Comparison of ENCODE assay signal across 16 cellular contexts in the genomic region with DNA sequence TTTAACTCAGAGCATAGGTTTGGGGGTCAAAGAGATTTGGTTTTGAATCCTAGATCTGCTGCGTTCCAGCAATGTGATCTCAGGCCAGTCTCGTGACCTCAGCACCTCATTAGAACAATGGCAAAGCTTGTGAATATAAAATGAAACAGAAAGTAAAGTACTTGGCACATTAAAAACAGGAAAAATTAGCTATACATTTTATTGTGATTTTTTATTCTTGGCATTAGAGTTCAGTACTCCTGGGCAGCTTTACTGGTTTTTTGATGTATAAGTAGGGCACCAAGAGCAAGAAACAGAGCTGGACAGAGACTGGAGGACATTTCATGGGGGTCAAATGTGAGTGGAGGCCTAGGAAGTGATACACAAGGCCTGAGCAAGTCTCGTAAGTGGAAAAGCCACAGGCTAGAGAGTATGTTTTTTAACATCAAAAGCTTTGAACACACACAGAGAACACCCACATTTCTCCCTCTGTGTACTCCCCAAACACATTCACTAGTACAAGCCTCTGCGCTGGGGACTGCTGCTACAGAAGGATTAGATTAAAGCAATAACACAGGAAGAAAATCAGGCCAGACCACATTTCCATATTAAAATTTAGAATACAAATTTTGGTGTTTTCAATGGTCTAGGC.
DNase-seq lines count a peak whose midpoint lies in the region; ATAC-seq lines count a peak whose summit lies in the region.
"Had no signal": no experiment of that assay in that cellular context is flagged by ENCODE, and none has a peak within 500 bp of the region (broad histone marks: within the 10 kb centered on the region; RNA-seq: fewer than 3 reads in every experiment).

No MANE protein-coding gene starts in this region.

- no peaks in the 10 kb centered on the region for H3K9me3 Mint-ChIP-seq in activated naive CD4-positive, alpha-beta T cell treated with anti-CD3 and anti-CD28 coated beads, Interleukin-2, amount 10 ng/mL, durations not matched to agents 7 days and 5 days
- H3K9me3 Mint-ChIP-seq in activated CD4-positive, alpha-beta memory T cell treated with anti-CD3 and anti-CD28 coated beads for 36 hours, result no peaks in the 10 kb centered on the region

- ATAC-seq in HG03045 (IDR thresholded peaks at IDR 0.05; ENCODE audit: unreplicated experiment), result no peak

- peak; percentile 30 for DNase-seq in activated naive CD4-positive, alpha-beta T cell treated with anti-CD3 and anti-CD28 coated beads, Interleukin-2, amount 10 ng/mL, durations not matched to agents 7 days and 5 days
- no peak for DNase-seq in activated naive CD4-positive, alpha-beta T cell treated with anti-CD3 and anti-CD28 coated beads, Interleukin-2, amount 50 U/mL, for 16 hours
- no peak for DNase-seq in activated CD4-positive, alpha-beta memory T cell treated with anti-CD3 and anti-CD28 coated beads for 36 hours
- DNase-seq in glomerular endothelial cell (ENCODE audit: extremely low read depth, low read depth, low spot score) (peak; percentile 10), RPMI8226 (no peak), medulla oblongata (ENCODE audit: extremely low spot score) (no peak)
- DNase-seq: activated CD8-positive, alpha-beta memory T cell treated with anti-CD3 and anti-CD28 coated beads, Interleukin-2, amount 50 U/mL, for 48 hours; DMS 273 treated with DMSO at 0.1 percent for 48 hours; NCI-H1930; NCI-H526 treated with DMSO at 0.1 percent for 48 hours; trophoblast cell had no signal

- peaks cover 8% of the 10 kb centered on the region for H3K27me3 Mint-ChIP-seq in activated naive CD4-positive, alpha-beta T cell treated with anti-CD3 and anti-CD28 coated beads, Interleukin-2, amount 10 ng/mL, durations not matched to agents 7 days and 5 days
- H3K27me3 Mint-ChIP-seq in activated CD4-positive, alpha-beta memory T cell treated with anti-CD3 and anti-CD28 coated beads for 36 hours, result peaks cover 2% of the 10 kb centered on the region

- POLR2A ChIA-PET in activated CD4-positive, alpha-beta memory T cell treated with anti-CD3 and anti-CD28 coated beads for 36 hours (lab: Charles Lee), result interaction anchor here (0.6 kb wide), 1 partner anchor 1653 kb away, joined by 3 read pairs; no protein-coding TSS in a partner anchor

- H3K4me1 ChIP-seq in subcutaneous abdominal adipose tissue (ENCODE audit: control insufficient read depth in 5 of 5, insufficient read depth in 5 of 5, low read length in 5 of 5), result peaks cover 0 to 5% (median 0%) of the 10 kb centered on the region in 5 donors

- H3K36me3 Mint-ChIP-seq in activated naive CD4-positive, alpha-beta T cell treated with anti-CD3 and anti-CD28 coated beads, Interleukin-2, amount 10 ng/mL, durations not matched to agents 7 days and 5 days, result peaks cover 7% of the 10 kb centered on the region
- no peaks in the 10 kb centered on the region for H3K36me3 Mint-ChIP-seq in activated CD4-positive, alpha-beta memory T cell treated with anti-CD3 and anti-CD28 coated beads for 36 hours

- H3K27ac Mint-ChIP-seq in activated naive CD4-positive, alpha-beta T cell treated with anti-CD3 and anti-CD28 coated beads, Interleukin-2, amount 10 ng/mL, durations not matched to agents 7 days and 5 days, result peak overlapping the region; percentile 89
- peak overlapping the region; percentile 50 for H3K27ac Mint-ChIP-seq in activated CD4-positive, alpha-beta memory T cell treated with anti-CD3 and anti-CD28 coated beads for 36 hours

- peak overlapping the region in 3 of 5 donors; percentile 18 to 30 (median 27) for H3K4me3 ChIP-seq in subcutaneous abdominal adipose tissue (ENCODE audit: low read depth in 1 of 5, low read length in 5 of 5)
- H3K4me3 ChIP-seq: coronary artery, hepatocyte, SK-N-MC had no signal

- no peaks in the 10 kb centered on the region for H3K36me3 ChIP-seq in subcutaneous abdominal adipose tissue (ENCODE audit: control insufficient read depth in 5 of 5, insufficient read depth in 5 of 5, low read length in 5 of 5)

- H3K4me1 Mint-ChIP-seq in activated naive CD4-positive, alpha-beta T cell treated with anti-CD3 and anti-CD28 coated beads, Interleukin-2, amount 10 ng/mL, durations not matched to agents 7 days and 5 days, result peaks cover 24% of the 10 kb centered on the region
- H3K4me1 Mint-ChIP-seq in activated CD4-positive, alpha-beta memory T cell treated with anti-CD3 and anti-CD28 coated beads for 36 hours (ENCODE audit: low read depth), result peaks cover 13% of the 10 kb centered on the region

- intact Hi-C loops in activated CD4-positive, alpha-beta memory T cell treated with anti-CD3 and anti-CD28 coated beads for 36 hours (cut with micrococcal nuclease), result no loop called here

- H3K27me3 ChIP-seq in subcutaneous abdominal adipose tissue (ENCODE audit: control insufficient read depth in 5 of 5, insufficient read depth in 4 of 5, low read length in 5 of 5), result no peaks in the 10 kb centered on the region
- H3K27me3 ChIP-seq: hepatocyte had no signal

- peak overlapping the region; percentile 19 for H3K4me3 Mint-ChIP-seq in activated naive CD4-positive, alpha-beta T cell treated with anti-CD3 and anti-CD28 coated beads, Interleukin-2, amount 10 ng/mL, durations not matched to agents 7 days and 5 days
- H3K4me3 Mint-ChIP-seq in activated CD4-positive, alpha-beta memory T cell treated with anti-CD3 and anti-CD28 coated beads for 36 hours, result peak overlapping the region; percentile 20

- no peaks in the 10 kb centered on the region for H3K9me3 ChIP-seq in subcutaneous abdominal adipose tissue (ENCODE audit: control insufficient read depth in 5 of 5, low read length in 5 of 5)

- CTCF ChIA-PET in activated naive CD4-positive, alpha-beta T cell treated with anti-CD3 and anti-CD28 coated beads, Interleukin-2, amount 10 ng/mL, durations not matched to agents 7 days and 5 days (lab: Charles Lee), result interaction anchor here (0.6 to 1.4 kb wide), 3 partner anchors 9 to 1278 kb away, joined by 3 to 4 read pairs (median 3); no protein-coding TSS in a partner anchor
- CTCF ChIA-PET in activated CD4-positive, alpha-beta memory T cell treated with anti-CD3 and anti-CD28 coated beads for 36 hours (lab: Charles Lee), result no interaction called here

- peak overlapping the region in 1 of 5 donors; percentile 17 for H3K9ac ChIP-seq in subcutaneous abdominal adipose tissue (ENCODE audit: low read length in 5 of 5)

- no peak overlapping the region for H3K27ac ChIP-seq in subcutaneous abdominal adipose tissue (ENCODE audit: low read depth, low read length)
- H3K27ac ChIP-seq: coronary artery, hepatocyte, SK-N-MC had no signal

Comparison
In these comparisons a context has a peak if more than half of its experiments do, and no peak if none do; other contexts are left out.
1. DNase-seq: peak in activated naive CD4-positive, alpha-beta T cell treated with anti-CD3 and anti-CD28 coated beads, Interleukin-2, amount 10 ng/mL, durations not matched to agents 7 days and 5 days (single experiment) and glomerular endothelial cell (single experiment); none in activated naive CD4-positive, alpha-beta T cell treated with anti-CD3 and anti-CD28 coated beads, Interleukin-2, amount 50 U/mL, for 16 hours (single experiment), activated CD4-positive, alpha-beta memory T cell treated with anti-CD3 and anti-CD28 coated beads for 36 hours (single experiment), RPMI8226 (single experiment) and medulla oblongata (single experiment).